In genomic region chr1:53410691-53411090, GRCh38 we compare ENCODE assay signal across 23 cellular contexts. TPM values are rescaled to one million over a fixed set of nuclear protein-coding genes. Genes with fewer than 3 reads are reported as not detected.
DNase-seq lines count a peak whose midpoint lies in the region; ATAC-seq and TF ChIP-seq lines count a peak whose summit lies in the region.
"Had no signal": no experiment of that assay in that cellular context is flagged by ENCODE, and none has a peak within 500 bp of the region (broad histone marks: within the 10 kb centered on the region; RNA-seq: fewer than 3 reads in every experiment).

No MANE protein-coding gene starts in this region.

- no peak for ATAC-seq in activated CD4-positive, alpha-beta T cell treated with anti-CD3 and anti-CD28 coated beads for 36 hours
- no peak for ATAC-seq in activated T-helper 17 cell treated with anti-CD3 and anti-CD28 coated beads, Interleukin-2, amount 50 U/mL, for 72 hours (replicated peaks)
- ATAC-seq in HG02642 (IDR thresholded peaks at IDR 0.05; ENCODE audit: poor library complexity, unreplicated experiment) (no peak), omental fat pad (ENCODE audit: low FRiP score) (no peak)
- ATAC-seq: esophagus mucosa, gastrocnemius medialis, right lobe of liver had no signal

- TF ChIP-seq CTCF in nephron progenitor cell (IDR thresholded peaks at IDR 0.05) (no peak), omental fat pad (IDR thresholded peaks at IDR 0.05) (no peak)

- POLR2A ChIA-PET in activated CD4-positive, alpha-beta T cell treated with anti-CD3 and anti-CD28 coated beads for 36 hours (lab: Charles Lee): no interaction called here
- POLR2A ChIA-PET in CD8-positive, alpha-beta memory T cell (lab: Charles Lee): no interaction called here

- no peaks in the 10 kb centered on the region for H3K9me3 ChIP-seq in CD8-positive, alpha-beta memory T cell (ENCODE audit: low read length)
- H3K9me3 ChIP-seq: gastrocnemius medialis, right lobe of liver, SJSA1, testis had no signal

- H3K9me3 Mint-ChIP-seq in activated CD4-positive, alpha-beta T cell treated with anti-CD3 and anti-CD28 coated beads for 36 hours (ENCODE audit: low read depth): no peaks in the 10 kb centered on the region
- no peaks in the 10 kb centered on the region for H3K9me3 Mint-ChIP-seq in CD8-positive, alpha-beta memory T cell
- no peaks in the 10 kb centered on the region for H3K9me3 Mint-ChIP-seq in activated T-helper 17 cell treated with anti-CD3 and anti-CD28 coated beads, Interleukin-2, amount 50 U/mL, for 72 hours
- H3K9me3 Mint-ChIP-seq in nephron progenitor cell: no peaks in the 10 kb centered on the region
- H3K9me3 Mint-ChIP-seq: activated B cell treated with CpG ODN at 0.5 μM for 24 hours had no signal

- CTCF ChIA-PET in activated CD4-positive, alpha-beta T cell treated with anti-CD3 and anti-CD28 coated beads for 36 hours (lab: Charles Lee): interaction anchor here (0.8 kb wide), 1 partner anchor 17 kb away, joined by 4 read pairs; no protein-coding TSS in a partner anchor
- CTCF ChIA-PET in CD8-positive, alpha-beta memory T cell (lab: Charles Lee): no interaction called here

- intact Hi-C loops in activated CD4-positive, alpha-beta T cell treated with anti-CD3 and anti-CD28 coated beads for 36 hours (cut with DNase I, micrococcal nuclease): no loop called here

- H3K27ac Mint-ChIP-seq in activated CD4-positive, alpha-beta T cell treated with anti-CD3 and anti-CD28 coated beads for 36 hours: peak overlapping the region; percentile 2
- peak overlapping the region; percentile 96 to 99 (median 99) for H3K27ac Mint-ChIP-seq in CD8-positive, alpha-beta memory T cell
- peak overlapping the region; percentile 84 for H3K27ac Mint-ChIP-seq in activated T-helper 17 cell treated with anti-CD3 and anti-CD28 coated beads, Interleukin-2, amount 50 U/mL, for 72 hours
- peak overlapping the region; percentile 90 for H3K27ac Mint-ChIP-seq in nephron progenitor cell
- H3K27ac Mint-ChIP-seq: activated B cell treated with CpG ODN at 0.5 μM for 24 hours had no signal

- no peaks in the 10 kb centered on the region for H3K36me3 ChIP-seq in CD8-positive, alpha-beta memory T cell (ENCODE audit: insufficient read depth, low read length)
- H3K36me3 ChIP-seq: gastrocnemius medialis, right lobe of liver, SJSA1 had no signal

- H3K4me1 ChIP-seq in CD8-positive, alpha-beta memory T cell (ENCODE audit: insufficient read depth, low read length): peaks cover 76% of the 10 kb centered on the region
- H3K4me1 ChIP-seq: gastrocnemius medialis, parathyroid adenoma, right lobe of liver, testis had no signal

- no peaks in the 10 kb centered on the region for H3K27me3 ChIP-seq in CD8-positive, alpha-beta memory T cell (ENCODE audit: insufficient read depth, low read length, poor library complexity, severe bottlenecking)
- H3K27me3 ChIP-seq: right lobe of liver, testis had no signal

- H3K4me1 Mint-ChIP-seq in activated CD4-positive, alpha-beta T cell treated with anti-CD3 and anti-CD28 coated beads for 36 hours: peaks cover 43% of the 10 kb centered on the region
- H3K4me1 Mint-ChIP-seq in CD8-positive, alpha-beta memory T cell: peaks cover 70 to 82% (median 78%) of the 10 kb centered on the region in 3 donors
- peaks cover 34% of the 10 kb centered on the region for H3K4me1 Mint-ChIP-seq in activated T-helper 17 cell treated with anti-CD3 and anti-CD28 coated beads, Interleukin-2, amount 50 U/mL, for 72 hours
- H3K4me1 Mint-ChIP-seq in nephron progenitor cell: peaks cover 50% of the 10 kb centered on the region
- H3K4me1 Mint-ChIP-seq: activated B cell treated with CpG ODN at 0.5 μM for 24 hours had no signal

- H3K27me3 Mint-ChIP-seq in activated CD4-positive, alpha-beta T cell treated with anti-CD3 and anti-CD28 coated beads for 36 hours: no peaks in the 10 kb centered on the region
- H3K27me3 Mint-ChIP-seq in CD8-positive, alpha-beta memory T cell: no peaks in the 10 kb centered on the region
- no peaks in the 10 kb centered on the region for H3K27me3 Mint-ChIP-seq in activated T-helper 17 cell treated with anti-CD3 and anti-CD28 coated beads, Interleukin-2, amount 50 U/mL, for 72 hours
- peaks cover 7% of the 10 kb centered on the region for H3K27me3 Mint-ChIP-seq in nephron progenitor cell (ENCODE audit: low read depth, poor library complexity)

- H3K36me3 Mint-ChIP-seq in activated CD4-positive, alpha-beta T cell treated with anti-CD3 and anti-CD28 coated beads for 36 hours (ENCODE audit: low read depth): no peaks in the 10 kb centered on the region
- no peaks in the 10 kb centered on the region for H3K36me3 Mint-ChIP-seq in CD8-positive, alpha-beta memory T cell
- H3K36me3 Mint-ChIP-seq in activated T-helper 17 cell treated with anti-CD3 and anti-CD28 coated beads, Interleukin-2, amount 50 U/mL, for 72 hours (ENCODE audit: low read depth): no peaks in the 10 kb centered on the region
- H3K36me3 Mint-ChIP-seq in nephron progenitor cell (ENCODE audit: low read depth): no peaks in the 10 kb centered on the region

- no peak for DNase-seq in activated CD4-positive, alpha-beta T cell treated with anti-CD3 and anti-CD28 coated beads for 36 hours
- no peak for DNase-seq in activated CD4-positive, alpha-beta T cell treated with anti-CD3 and anti-CD28 coated beads, Interleukin-2, amount 50 U/mL, for 4 hours
- DNase-seq in CD8-positive, alpha-beta memory T cell: no peak
- DNase-seq in nephron progenitor cell (no peak), omental fat pad (ENCODE audit: low spot score) (no peak), NOMO-1 treated with DMSO at 0.1 percent for 48 hours (lab: John Stamatoyannopoulos, UW; ENCODE audit: unreplicated experiment) (no peak)
- DNase-seq: activated B cell treated with CpG ODN at 0.5 μM for 24 hours, DMS53, gastrocnemius medialis, GF-D8, NCI-H1436 treated with DMSO at 0.1 percent for 48 hours, right lobe of liver, testis had no signal

- no peak overlapping the region for H3K4me3 ChIP-seq in CD8-positive, alpha-beta memory T cell (ENCODE audit: low read length)
- H3K4me3 ChIP-seq: gastrocnemius medialis, right lobe of liver, SJSA1, testis had no signal

- H3K27ac ChIP-seq in CD8-positive, alpha-beta memory T cell (ENCODE audit: low read depth, low read length): peak overlapping the region; percentile 30
- H3K27ac ChIP-seq: gastrocnemius medialis, parathyroid adenoma, right lobe of liver, SJSA1, testis had no signal

- no peak overlapping the region for H3K4me3 Mint-ChIP-seq in activated CD4-positive, alpha-beta T cell treated with anti-CD3 and anti-CD28 coated beads for 36 hours
- H3K4me3 Mint-ChIP-seq in CD8-positive, alpha-beta memory T cell: peak overlapping the region in 6 of 7 donors; percentile 67 to 82 (median 78)
- H3K4me3 Mint-ChIP-seq in activated T-helper 17 cell treated with anti-CD3 and anti-CD28 coated beads, Interleukin-2, amount 50 U/mL, for 72 hours: no peak overlapping the region
- H3K4me3 Mint-ChIP-seq in nephron progenitor cell: no peak overlapping the region
- H3K4me3 Mint-ChIP-seq: activated B cell treated with CpG ODN at 0.5 μM for 24 hours had no signal

RNA-seq across cellular contexts. Expression of gene DMRTB1, which starts 48.5 kb away (rescaled TPM):
- total RNA-seq in activated CD4-positive, alpha-beta T cell treated with anti-CD3 and anti-CD28 coated beads for 36 hours: under 1 TPM; 0.23 to 0.25 TPM
- total RNA-seq in CD8-positive, alpha-beta memory T cell: not detected
- not detected for polyA plus RNA-seq in CD8-positive, alpha-beta memory T cell
- not detected for total RNA-seq in activated T-helper 17 cell treated with anti-CD3 and anti-CD28 coated beads, Interleukin-2, amount 50 U/mL, for 72 hours
- total RNA-seq in omental fat pad: not detected
- total RNA-seq: activated B cell treated with CpG ODN at 0.5 μM for 24 hours, cardiac septum, esophagus mucosa, gastrocnemius medialis, kidney epithelial cell, lung microvascular endothelial cell, M059J, myocyte, right lobe of liver, SJSA1 had no signal

Comparison
In these comparisons a context has a peak if more than half of its experiments do, and no peak if none do; other contexts are left out.
1. H3K27ac Mint-ChIP-seq: peak in every context shown above with its lines; median percentile 99 in CD8-positive, alpha-beta memory T cell; 90 in nephron progenitor cell; 84 in activated T-helper 17 cell treated with anti-CD3 and anti-CD28 coated beads, Interleukin-2, amount 50 U/mL, for 72 hours; 2 in activated CD4-positive, alpha-beta T cell treated with anti-CD3 and anti-CD28 coated beads for 36 hours.
2. H3K4me3 Mint-ChIP-seq: peak in CD8-positive, alpha-beta memory T cell (6 of 7); none in activated CD4-positive, alpha-beta T cell treated with anti-CD3 and anti-CD28 coated beads for 36 hours (single experiment), activated T-helper 17 cell treated with anti-CD3 and anti-CD28 coated beads, Interleukin-2, amount 50 U/mL, for 72 hours (single experiment) and nephron progenitor cell (single experiment).